8 cellular contexts compared by ENCODE assay signal in the genomic region with DNA sequence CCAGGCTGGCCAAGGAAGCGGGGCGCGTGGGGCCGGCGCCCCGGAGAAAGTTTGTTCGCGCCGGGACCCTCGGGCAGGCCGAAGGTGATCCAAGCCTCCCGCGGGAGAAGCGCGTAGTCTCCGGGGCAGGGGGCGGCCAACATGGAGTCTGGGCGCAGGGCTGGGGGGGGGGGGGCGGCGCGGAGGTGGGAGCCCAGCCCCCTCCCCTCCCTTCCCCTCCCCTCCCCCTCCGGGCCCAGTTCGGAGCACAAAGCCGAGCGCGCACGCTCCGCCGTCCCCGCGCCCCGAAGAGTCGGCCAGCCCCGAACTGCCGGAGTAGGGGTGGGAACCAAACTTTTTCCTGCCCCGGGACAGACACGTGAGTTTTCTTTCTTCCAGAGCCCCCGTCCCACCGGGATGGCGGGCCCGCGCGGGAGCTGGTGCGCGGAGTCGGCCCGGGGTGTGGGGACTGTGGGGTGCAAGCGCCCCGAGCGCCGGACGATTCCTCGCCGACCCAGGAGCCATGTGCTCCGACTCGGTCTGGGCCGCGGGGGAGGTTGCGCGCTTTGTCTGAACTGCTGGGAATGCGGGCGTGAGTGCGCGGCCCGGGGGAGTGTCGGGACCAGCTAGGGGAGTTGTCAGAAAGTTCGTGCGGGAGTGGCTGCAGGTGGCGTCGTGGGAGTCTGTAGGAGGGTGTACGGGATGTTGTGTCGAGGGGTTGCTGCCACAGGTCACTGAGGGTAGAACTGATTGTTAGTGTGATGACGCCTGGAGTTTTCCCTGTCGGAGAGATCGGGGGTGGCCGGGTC. TPM values are rescaled to one million over a fixed set of nuclear protein-coding genes. Genes with fewer than 3 reads are reported as not detected.
DNase-seq lines count a peak whose midpoint lies in the region; ATAC-seq and TF ChIP-seq lines count a peak whose summit lies in the region.

No MANE protein-coding gene starts in this region.

- POLR2A ChIA-PET in Panc1 (lab: Charles Lee): interaction anchor here (0.6 kb wide), 1 partner anchor 46 kb away, joined by 6 read pairs; no protein-coding TSS in a partner anchor

- H3K4me1 ChIP-seq in Panc1 (ENCODE audit: control insufficient read depth, insufficient read depth, low read length): peaks cover 20% of the 10 kb centered on the region
- H3K4me1 ChIP-seq in trophoblast cell (ENCODE audit: control insufficient read depth in 1 of 2, insufficient read depth in 2 of 2, low read length in 2 of 2): peaks cover 21 to 25% of the 10 kb centered on the region in 2 experiments

- peaks cover 24% of the 10 kb centered on the region for H3K79me1 ChIP-seq in trophoblast cell (ENCODE audit: low read length)

- H3K9ac ChIP-seq in trophoblast cell (ENCODE audit: low read length): peak overlapping the region; percentile 88

- no peak overlapping the region for H3K23ac ChIP-seq in trophoblast cell (ENCODE audit: low read length)

- H4K12ac ChIP-seq in trophoblast cell (ENCODE audit: low read depth, low read length): peak overlapping the region; percentile 83

- H3K27ac ChIP-seq in Panc1 (ENCODE audit: low read length): peak overlapping the region; percentile 71
- H3K27ac ChIP-seq in trophoblast cell (ENCODE audit: low read depth, low read length): peak overlapping the region; percentile 48

- peak overlapping the region; percentile 82 for H2AK5ac ChIP-seq in trophoblast cell (ENCODE audit: low read length)

- peak overlapping the region; percentile 83 for H3K18ac ChIP-seq in trophoblast cell (ENCODE audit: low read length)

- peak overlapping the region; percentile 86 for H2BK5ac ChIP-seq in trophoblast cell (ENCODE audit: low read depth, low read length, poor library complexity)

- intact Hi-C loops in Panc1 (cut with micrococcal nuclease; ENCODE audit: unreplicated experiment) (no loop called here), Right ventricle myocardium superior (cut with DNase I) (no loop called here)

- no CpG with 5 or more reads among the region's 76 CpGs for WGBS in trophoblast cell (ENCODE audit: extremely low coverage, insufficient coverage, insufficient read length)

- H4K91ac ChIP-seq in trophoblast cell (ENCODE audit: low read depth, low read length): peak overlapping the region; percentile 93

- DNase-seq in SKM-1 treated with dmso at 0.1 percent for 144 hours (lab: John Stamatoyannopoulos, UW; ENCODE audit: unreplicated experiment) (peak; percentile 16), SKM-1 (lab: John Stamatoyannopoulos, UW; ENCODE audit: unreplicated experiment) (no peak), Panc1 (ENCODE audit: low read depth, low spot score) (no peak), Right ventricle myocardium superior (peak; percentile 66), trophoblast cell (peak; percentile 67 to 80)
- peak; percentile 38 for DNase-seq in activated gamma-delta T cell treated with anti-CD3 and anti-CD28 coated beads, Interleukin-2, amount 50 U/mL, for 16 hours (ENCODE audit: low read depth)

- ATAC-seq in Panc1: peak; percentile 57
- peak; percentile 54 for ATAC-seq in Right ventricle myocardium superior (ENCODE audit: poor library complexity)
- ATAC-seq in HG02610 (IDR thresholded peaks at IDR 0.05; ENCODE audit: unreplicated experiment): no peak
- no peak for ATAC-seq in GM19351 (IDR thresholded peaks at IDR 0.05; ENCODE audit: unreplicated experiment)

- no TSS peak for BruUV-seq in Panc1 (replicated peaks; lab: Mats Ljungman, UMichigan)

- peak overlapping the region; percentile 61 for H2BK12ac ChIP-seq in trophoblast cell (ENCODE audit: low read length)

- peak overlapping the region; percentile 83 for H2AFZ ChIP-seq in trophoblast cell (ENCODE audit: insufficient read depth, low read length, poor library complexity)

- H2BK120ac ChIP-seq in trophoblast cell (ENCODE audit: insufficient read depth, low read length, poor library complexity): peak overlapping the region; percentile 62

- in situ Hi-C loops in Panc1 (cut with HindIII; ENCODE audit: low pct_unique_long_range_greater_than_20kb, low sequenced_read_pairs): no loop called here

- no peak for TF ChIP-seq CTCF in Panc1 (IDR thresholded peaks at IDR 0.05)

- H4K8ac ChIP-seq in trophoblast cell (ENCODE audit: low read depth, low read length): peak overlapping the region; percentile 76

- peak overlapping the region; percentile 87 for H3K4me2 ChIP-seq in trophoblast cell (ENCODE audit: low read length)

- H3K27me3 ChIP-seq in Panc1 (ENCODE audit: control insufficient read depth, insufficient read depth, low read length): no peaks in the 10 kb centered on the region
- H3K27me3 ChIP-seq in trophoblast cell (ENCODE audit: insufficient read depth, low read length): no peaks in the 10 kb centered on the region

- peak overlapping the region; percentile 94 for H3K4ac ChIP-seq in trophoblast cell (ENCODE audit: low read depth, low read length)

- H3K79me2 ChIP-seq in trophoblast cell (ENCODE audit: control insufficient read depth, insufficient read depth, low read length, poor library complexity): peaks cover 18% of the 10 kb centered on the region

- CTCF ChIA-PET in Panc1 (lab: Charles Lee): no interaction called here

- no peaks in the 10 kb centered on the region for H3K9me3 ChIP-seq in Panc1 (ENCODE audit: control insufficient read depth, insufficient read depth, low read depth, low read length)
- H3K9me3 ChIP-seq in trophoblast cell (ENCODE audit: insufficient read depth, low read depth, low read length): no peaks in the 10 kb centered on the region

- peak overlapping the region; percentile 61 to 65 for H3K4me3 ChIP-seq in Panc1 (ENCODE audit: low read depth in 2 of 2, low read length in 2 of 2)
- H3K4me3 ChIP-seq in trophoblast cell (ENCODE audit: low read depth, low read length): peak overlapping the region; percentile 88

- H3K36me3 ChIP-seq in Panc1 (ENCODE audit: control insufficient read depth, insufficient read depth, low read length) (no peaks in the 10 kb centered on the region), trophoblast cell (ENCODE audit: control insufficient read depth in 1 of 2, insufficient read depth in 2 of 2, low read length in 2 of 2) (peaks cover 8 to 9% of the 10 kb centered on the region in 2 experiments)

- H3K14ac ChIP-seq in trophoblast cell (ENCODE audit: low read length): peak overlapping the region; percentile 97

RNA-seq across cellular contexts. Expression of a gene that starts 1.1 kb away (rescaled TPM):
- total RNA-seq in Panc1 (2021; ENCODE audit: unreplicated experiment) (18.0 TPM), Right ventricle myocardium superior (4.7 TPM)
- polyA plus RNA-seq in Panc1 (2012; ENCODE audit: insufficient read length): 12.5 TPM
- polyA plus RNA-seq in trophoblast cell (2013): 23.0 and 25.3 TPM in 2 replicates

RNA-seq across cellular contexts. Expression of a gene that starts 31.1 kb away (rescaled TPM):
- total RNA-seq in Panc1 (2021; ENCODE audit: unreplicated experiment) (118 TPM), Right ventricle myocardium superior (55.9 TPM)
- 109 TPM for polyA plus RNA-seq in Panc1 (2012; ENCODE audit: insufficient read length)
- polyA plus RNA-seq in trophoblast cell (2013): 126 and 142 TPM in 2 replicates

RNA-seq across cellular contexts. Expression of a gene that starts 33.2 kb away (rescaled TPM):
- total RNA-seq in Panc1 (2021; ENCODE audit: unreplicated experiment): 107 TPM
- 157 TPM for polyA plus RNA-seq in Panc1 (2012; ENCODE audit: insufficient read length)
- total RNA-seq in Right ventricle myocardium superior: 1,602 TPM
- 728 and 737 TPM in 2 replicates for polyA plus RNA-seq in trophoblast cell (2013)

Comparison
In these comparisons a context has a peak if more than half of its experiments do, and no peak if none do; other contexts are left out.
1. DNase-seq: peak in SKM-1 treated with dmso at 0.1 percent for 144 hours (single experiment), activated gamma-delta T cell treated with anti-CD3 and anti-CD28 coated beads, Interleukin-2, amount 50 U/mL, for 16 hours (single experiment), Right ventricle myocardium superior (single experiment) and trophoblast cell (2 of 2); none in SKM-1 (single experiment) and Panc1 (single experiment).
2. ATAC-seq: peak in Panc1 (single experiment) and Right ventricle myocardium superior (single experiment); none in HG02610 (single experiment) and GM19351 (single experiment).
3. RNA of a gene that starts 33.2 kb away (total RNA-seq): 1,602 TPM in Right ventricle myocardium superior (single experiment); 107 TPM in Panc1 (single experiment); every median in the first group is over 10 times any median in the second.